8 cellular contexts compared by ENCODE assay signal in the genomic region with DNA sequence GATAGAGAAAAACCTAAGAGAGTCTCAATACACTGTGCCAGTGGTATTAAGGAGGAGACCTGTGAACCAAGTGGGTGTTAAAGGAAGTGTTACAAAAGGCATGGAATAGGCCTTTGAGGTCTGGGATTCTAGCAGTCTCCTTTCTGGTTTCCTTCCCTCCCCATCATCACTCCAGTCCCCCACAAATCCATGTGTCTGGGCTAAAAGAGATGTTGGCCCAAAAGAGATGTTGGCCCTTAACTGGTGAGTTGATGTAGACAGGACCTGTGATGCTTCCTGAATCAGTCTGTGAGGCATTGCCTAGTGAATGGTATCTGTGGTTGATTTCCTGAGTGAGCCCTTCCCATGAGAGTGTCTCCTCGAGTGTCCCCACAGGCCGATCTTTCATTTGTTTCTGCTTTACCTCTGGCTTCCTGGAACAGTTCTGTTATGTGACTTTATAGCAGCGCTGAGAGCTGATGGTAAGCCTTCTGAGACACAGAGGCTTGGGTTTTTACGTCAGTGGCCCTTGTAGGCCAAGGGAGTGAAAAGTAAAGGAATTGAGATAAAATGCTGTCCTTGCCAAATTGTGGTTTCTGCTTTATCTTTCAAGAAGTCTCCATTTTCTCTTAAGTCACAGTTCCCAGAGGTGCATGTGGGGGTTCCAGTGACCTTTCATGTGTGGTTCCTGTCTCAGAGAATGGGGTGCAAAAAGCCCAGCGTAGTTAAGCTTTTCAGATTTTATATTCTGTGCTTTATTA.
DNase-seq lines count a peak whose midpoint lies in the region; ATAC-seq and TF ChIP-seq lines count a peak whose summit lies in the region.

No MANE protein-coding gene starts in this region.

- peak overlapping the region; percentile 40 for H3K27ac ChIP-seq in AG04450 (ENCODE audit: low read depth, low read length)
- H3K27ac ChIP-seq in Panc1 (ENCODE audit: low read length), result peak overlapping the region; percentile 55; the same call in 1 of the 2 replicates
- peak overlapping the region; percentile 61 to 89 (median 84) for H3K27ac ChIP-seq in body of pancreas

- intact Hi-C loops in Panc1 (cut with micrococcal nuclease; ENCODE audit: unreplicated experiment), result loop anchor here (10.0 kb wide), 1 partner anchor 412 kb away; no protein-coding TSS in a partner anchor
- intact Hi-C loops in body of pancreas (cut with DNase I), result no loop called here
- intact Hi-C loops in mucosa of descending colon (cut with DNase I, micrococcal nuclease), result no loop called here

- H3K27me3 ChIP-seq in AG04450 (ENCODE audit: control insufficient read depth, insufficient read depth, low read length), result no peaks in the 10 kb centered on the region
- no peaks in the 10 kb centered on the region for H3K27me3 ChIP-seq in Panc1 (ENCODE audit: control insufficient read depth, insufficient read depth, low read length)
- no peaks in the 10 kb centered on the region for H3K27me3 ChIP-seq in body of pancreas

- TF ChIP-seq CTCF in AG04450 (IDR thresholded peaks at IDR 0.05; ENCODE audit: low read depth, low read length), result no peak
- TF ChIP-seq CTCF in Panc1 (IDR thresholded peaks at IDR 0.05), result no peak
- no peak for TF ChIP-seq CTCF in body of pancreas (IDR thresholded peaks at IDR 0.05)
- no peak for TF ChIP-seq CTCF in mucosa of descending colon (IDR thresholded peaks at IDR 0.05)

- peak in 2 of 3 donors; percentile 7 to 27 for TF ChIP-seq POLR2A in body of pancreas (IDR thresholded peaks at IDR 0.05)

- H3K36me3 ChIP-seq in Panc1 (ENCODE audit: control insufficient read depth, insufficient read depth, low read length) (peaks cover 3% of the 10 kb centered on the region; the same call in 1 of the 2 replicates), body of pancreas (replicated peaks in 1 of 2; ENCODE audit: insufficient read depth in 1 of 2, low read depth in 2 of 2) (peaks cover 0 to 12% of the 10 kb centered on the region in 2 donors), mucosa of descending colon (ENCODE audit: low read depth) (peaks cover 8% of the 10 kb centered on the region)

- 10 to 21% methylated on average over 5 of the region's 5 CpGs for WGBS in body of pancreas, 2 donors

- H3K4me3 ChIP-seq in AG04450 (ENCODE audit: low read depth, low read length) (peak overlapping the region; percentile 30; the same call in 1 of the 2 replicates), Panc1 (ENCODE audit: low read depth in 2 of 2, low read length in 2 of 2) (no peak overlapping the region), body of pancreas (no peak overlapping the region), mucosa of descending colon (no peak overlapping the region)

- CTCF ChIA-PET in AG04450 (lab: Charles Lee), result interaction anchor here (1.0 kb wide), 1 partner anchor 221 kb away, joined by 3 read pairs; no protein-coding TSS in a partner anchor
- CTCF ChIA-PET in Panc1 (lab: Charles Lee), result no interaction called here

- POLR2A ChIA-PET in AG04450 (lab: Yijun Ruan, JAX) (no interaction called here), Panc1 (lab: Charles Lee) (interaction anchor here (0.5 to 0.9 kb wide), 2 partner anchors 9 to 14 kb away, joined by 5 to 6 read pairs; no protein-coding TSS in a partner anchor)

- H3K9me3 ChIP-seq in AG04450 (ENCODE audit: control insufficient read depth, insufficient read depth, low read length) (no peaks in the 10 kb centered on the region), Panc1 (ENCODE audit: control insufficient read depth, insufficient read depth, low read depth, low read length) (no peaks in the 10 kb centered on the region), body of pancreas (no peaks in the 10 kb centered on the region), mucosa of descending colon (no peaks in the 10 kb centered on the region)

- ATAC-seq in GM21360 (IDR thresholded peaks at IDR 0.05; ENCODE audit: unreplicated experiment) (peak; percentile 27), Panc1 (peak; percentile 46; the same call in 1 of the 2 replicates), body of pancreas (peak; percentile 41), mucosa of descending colon (peak; percentile 67), HG03469 (IDR thresholded peaks at IDR 0.05; ENCODE audit: unreplicated experiment) (no peak)

- H3K4me1 ChIP-seq in Panc1 (ENCODE audit: control insufficient read depth, insufficient read depth, low read length), result peaks cover 11% of the 10 kb centered on the region
- peaks cover 75% of the 10 kb centered on the region for H3K4me1 ChIP-seq in body of pancreas
- H3K4me1 ChIP-seq in mucosa of descending colon (ENCODE audit: low read depth), result peaks cover 27% of the 10 kb centered on the region

- no TSS peak for BruUV-seq in Panc1 (replicated peaks; lab: Mats Ljungman, UMichigan)

- in situ Hi-C loops in Panc1 (cut with HindIII; ENCODE audit: low pct_unique_long_range_greater_than_20kb, low sequenced_read_pairs), result no loop called here

- DNase-seq in AG04450 (ENCODE audit: low read depth, low spot score) (no peak), Panc1 (ENCODE audit: low read depth, low spot score) (no peak), body of pancreas (peak in 2 of 4 donors; percentile 29 to 58), mucosa of descending colon (peak in 1 of 3 donors; percentile 41), hippocampal formation (lab: John Stamatoyannopoulos, UW) (no peak), NCI-H2196 treated with DMSO at 0.1 percent for 48 hours (lab: John Stamatoyannopoulos, UW; ENCODE audit: unreplicated experiment) (no peak)
